30 cellular contexts compared by ENCODE assay signal in genomic region chr17:81431545-81432482, GRCh38.
"Had no signal": no experiment of that assay in that cellular context is flagged by ENCODE, and none has a peak within 500 bp of the region (broad histone marks: within the 10 kb centered on the region; RNA-seq: fewer than 3 reads in every experiment).

No MANE protein-coding gene starts in this region.

- H3K27ac ChIP-seq: ascending aorta, cardiac muscle cell, colonic mucosa, epithelial cell of prostate, left ventricle myocardium inferior, neutrophil, skin epidermis, stomach, thyroid gland, upper lobe of left lung, VCaP had no signal

- H3K27me3 ChIP-seq: ascending aorta, cardiac muscle cell, colonic mucosa, thyroid gland, upper lobe of left lung had no signal

- H3K27ac Mint-ChIP-seq: activated naive CD8-positive, alpha-beta T cell treated with anti-CD3 and anti-CD28 coated beads, Interleukin-2, amount 10 ng/mL, durations not matched to agents 7 days and 5 days; activated T-cell treated with anti-CD3 and anti-CD28 coated beads, Interleukin-2, amount 50 U/mL, for 72 hours; nephron; stimulated activated naive B cell treated with anti-CD40 and anti-IgM and Interleukin-4, amounts not matched to agents 10 μg/mL and 1 μg/mL and 100 μg/mL, for 72 hours had no signal

- H3K4me3 ChIP-seq: ascending aorta, cardiac muscle cell, colonic mucosa, left ventricle myocardium inferior, skin epidermis, stomach, thyroid gland, upper lobe of left lung had no signal

- FAIRE-seq: endometrium, frontal cortex, islet of Langerhans, TTC549 had no signal

- ATAC-seq: activated T-cell treated with anti-CD3 and anti-CD28 coated beads, Interleukin-2, amount 50 U/mL, for 72 hours; sciatic nerve; stimulated activated naive B cell treated with anti-CD40 and anti-IgM and Interleukin-4, amounts not matched to agents 10 μg/mL and 1 μg/mL and 100 μg/mL, for 72 hours had no signal

- H3K36me3 ChIP-seq: ascending aorta, cardiac muscle cell, colonic mucosa, left ventricle myocardium inferior, neutrophil, stomach, thyroid gland, upper lobe of left lung had no signal

- DNase-seq: activated CD4-positive, alpha-beta T cell treated with anti-CD3 and anti-CD28 coated beads for 4 hours; activated CD4-positive, alpha-beta T cell treated with anti-CD3 and anti-CD28 coated beads, Interleukin-2, amount 50 U/mL, for 4 hours; activated effector memory CD4-positive, alpha-beta T cell treated with Interleukin-2 at 50 U/mL for 16 hours; activated naive CD4-positive, alpha-beta T cell treated with Interleukin-2 at 50 U/mL for 16 hours; activated naive CD8-positive, alpha-beta T cell treated with anti-CD3 and anti-CD28 coated beads, Interleukin-2, amount 10 ng/mL, durations not matched to agents 7 days and 5 days; activated T-cell treated with anti-CD3 and anti-CD28 coated beads for 4 hours; activated T-cell treated with anti-CD3 and anti-CD28 coated beads, Interleukin-2, amount 50 U/mL, for 72 hours; cerebellar nuclear complex; effector CD8-positive, alpha-beta T cell; left ventricle myocardium inferior; stimulated activated CD4-positive, alpha-beta T cell treated with anti-CD3 and anti-CD28 coated beads, Interleukin-2, amount 100 ng/mL, for 24 hours; stimulated activated naive B cell treated with anti-CD40 and anti-IgM and Interleukin-4, amounts not matched to agents 10 μg/mL and 1 μg/mL and 100 μg/mL, for 72 hours; T-helper 9 cell had no signal

- H3K9me3 Mint-ChIP-seq: activated naive CD8-positive, alpha-beta T cell treated with anti-CD3 and anti-CD28 coated beads, Interleukin-2, amount 10 ng/mL, durations not matched to agents 7 days and 5 days; activated T-cell treated with anti-CD3 and anti-CD28 coated beads, Interleukin-2, amount 50 U/mL, for 72 hours; brain; nephron; stimulated activated naive B cell treated with anti-CD40 and anti-IgM and Interleukin-4, amounts not matched to agents 10 μg/mL and 1 μg/mL and 100 μg/mL, for 72 hours had no signal

- H3K9me3 ChIP-seq: ascending aorta, colonic mucosa, left ventricle myocardium inferior, neutrophil, stomach, thyroid gland, upper lobe of left lung had no signal

- H3K36me3 Mint-ChIP-seq: activated naive CD8-positive, alpha-beta T cell treated with anti-CD3 and anti-CD28 coated beads, Interleukin-2, amount 10 ng/mL, durations not matched to agents 7 days and 5 days; brain; stimulated activated naive B cell treated with anti-CD40 and anti-IgM and Interleukin-4, amounts not matched to agents 10 μg/mL and 1 μg/mL and 100 μg/mL, for 72 hours had no signal
